1 cellular context compared by ENCODE assay signal in the genomic region with DNA sequence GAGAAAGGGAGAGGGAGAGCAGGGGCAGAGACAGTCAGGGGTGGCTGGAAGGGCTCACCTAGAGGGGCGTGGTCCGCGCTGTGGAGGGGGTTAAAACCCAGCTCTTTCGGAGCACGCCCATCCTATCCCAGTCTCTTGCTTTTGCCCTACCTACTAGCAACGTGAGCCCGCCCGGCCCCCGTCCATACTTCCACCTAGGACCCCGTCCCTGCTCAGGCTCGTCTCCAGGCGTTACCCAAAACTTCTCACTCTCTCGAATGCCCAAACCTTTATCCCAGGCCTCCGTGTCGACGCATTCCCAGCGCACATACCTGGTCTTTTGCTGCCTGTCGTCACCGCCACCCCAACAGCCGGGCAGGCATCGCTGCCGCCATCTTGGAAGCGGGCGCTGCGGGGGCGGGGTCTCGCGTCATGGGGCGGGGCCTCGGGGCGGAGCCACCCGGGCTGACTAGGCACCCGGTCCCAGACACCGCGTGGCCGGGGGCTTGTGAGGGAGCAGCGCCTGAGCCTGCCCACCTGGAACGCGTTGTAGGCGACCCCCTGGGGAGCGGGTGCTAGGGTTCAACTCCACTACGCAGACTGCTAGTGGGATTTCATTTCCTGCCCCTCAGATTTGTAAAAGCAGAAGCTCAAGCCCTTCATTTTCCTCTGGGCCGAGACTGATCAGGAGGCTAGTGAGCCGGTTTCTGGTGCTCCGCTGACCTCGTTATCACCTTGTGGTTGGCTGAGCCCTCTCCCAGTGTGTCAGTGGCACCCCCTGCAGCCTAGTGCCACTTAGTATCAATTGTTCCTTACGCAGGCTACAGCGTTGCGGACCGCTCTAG.
TF ChIP-seq lines count a peak whose summit lies in the region.

A gene (minus strand): TSS at position 396 of the 824 bp plus-strand sequence. CDS start 1,447 bp downstream, outside the sequence.

TF ChIP-seq in K562, 482 proteins besides CTCF, POLR2A, EP300 and RAD21 (continued from another document and continues in another):
- TF ChIP-seq, protein P1, sequence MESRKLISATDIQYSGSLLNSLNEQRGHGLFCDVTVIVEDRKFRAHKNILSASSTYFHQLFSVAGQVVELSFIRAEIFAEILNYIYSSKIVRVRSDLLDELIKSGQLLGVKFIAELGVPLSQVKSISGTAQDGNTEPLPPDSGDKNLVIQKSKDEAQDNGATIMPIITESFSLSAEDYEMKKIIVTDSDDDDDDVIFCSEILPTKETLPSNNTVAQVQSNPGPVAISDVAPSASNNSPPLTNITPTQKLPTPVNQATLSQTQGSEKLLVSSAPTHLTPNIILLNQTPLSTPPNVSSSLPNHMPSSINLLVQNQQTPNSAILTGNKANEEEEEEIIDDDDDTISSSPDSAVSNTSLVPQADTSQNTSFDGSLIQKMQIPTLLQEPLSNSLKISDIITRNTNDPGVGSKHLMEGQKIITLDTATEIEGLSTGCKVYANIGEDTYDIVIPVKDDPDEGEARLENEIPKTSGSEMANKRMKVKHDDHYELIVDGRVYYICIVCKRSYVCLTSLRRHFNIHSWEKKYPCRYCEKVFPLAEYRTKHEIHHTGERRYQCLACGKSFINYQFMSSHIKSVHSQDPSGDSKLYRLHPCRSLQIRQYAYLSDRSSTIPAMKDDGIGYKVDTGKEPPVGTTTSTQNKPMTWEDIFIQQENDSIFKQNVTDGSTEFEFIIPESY (CRISPR knock-in tag; IDR thresholded peaks at IDR 0.05), result peak; percentile 50; the same call in 1 of the 2 replicates
- TF ChIP-seq, protein P2, sequence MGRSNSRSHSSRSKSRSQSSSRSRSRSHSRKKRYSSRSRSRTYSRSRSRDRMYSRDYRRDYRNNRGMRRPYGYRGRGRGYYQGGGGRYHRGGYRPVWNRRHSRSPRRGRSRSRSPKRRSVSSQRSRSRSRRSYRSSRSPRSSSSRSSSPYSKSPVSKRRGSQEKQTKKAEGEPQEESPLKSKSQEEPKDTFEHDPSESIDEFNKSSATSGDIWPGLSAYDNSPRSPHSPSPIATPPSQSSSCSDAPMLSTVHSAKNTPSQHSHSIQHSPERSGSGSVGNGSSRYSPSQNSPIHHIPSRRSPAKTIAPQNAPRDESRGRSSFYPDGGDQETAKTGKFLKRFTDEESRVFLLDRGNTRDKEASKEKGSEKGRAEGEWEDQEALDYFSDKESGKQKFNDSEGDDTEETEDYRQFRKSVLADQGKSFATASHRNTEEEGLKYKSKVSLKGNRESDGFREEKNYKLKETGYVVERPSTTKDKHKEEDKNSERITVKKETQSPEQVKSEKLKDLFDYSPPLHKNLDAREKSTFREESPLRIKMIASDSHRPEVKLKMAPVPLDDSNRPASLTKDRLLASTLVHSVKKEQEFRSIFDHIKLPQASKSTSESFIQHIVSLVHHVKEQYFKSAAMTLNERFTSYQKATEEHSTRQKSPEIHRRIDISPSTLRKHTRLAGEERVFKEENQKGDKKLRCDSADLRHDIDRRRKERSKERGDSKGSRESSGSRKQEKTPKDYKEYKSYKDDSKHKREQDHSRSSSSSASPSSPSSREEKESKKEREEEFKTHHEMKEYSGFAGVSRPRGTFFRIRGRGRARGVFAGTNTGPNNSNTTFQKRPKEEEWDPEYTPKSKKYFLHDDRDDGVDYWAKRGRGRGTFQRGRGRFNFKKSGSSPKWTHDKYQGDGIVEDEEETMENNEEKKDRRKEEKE (IDR thresholded peaks at IDR 0.05; ENCODE audit: borderline replicate concordance in 1 of 2, control insufficient read depth in 1 of 2, low read depth in 2 of 2, low read length in 1 of 2), result no peak
- no peak for TF ChIP-seq ZNF444 (CRISPR knock-in tag; IDR thresholded peaks at IDR 0.05)
- TF ChIP-seq, protein P3, sequence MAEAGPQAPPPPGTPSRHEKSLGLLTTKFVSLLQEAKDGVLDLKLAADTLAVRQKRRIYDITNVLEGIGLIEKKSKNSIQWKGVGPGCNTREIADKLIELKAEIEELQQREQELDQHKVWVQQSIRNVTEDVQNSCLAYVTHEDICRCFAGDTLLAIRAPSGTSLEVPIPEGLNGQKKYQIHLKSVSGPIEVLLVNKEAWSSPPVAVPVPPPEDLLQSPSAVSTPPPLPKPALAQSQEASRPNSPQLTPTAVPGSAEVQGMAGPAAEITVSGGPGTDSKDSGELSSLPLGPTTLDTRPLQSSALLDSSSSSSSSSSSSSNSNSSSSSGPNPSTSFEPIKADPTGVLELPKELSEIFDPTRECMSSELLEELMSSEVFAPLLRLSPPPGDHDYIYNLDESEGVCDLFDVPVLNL (CRISPR knock-in tag; IDR thresholded peaks at IDR 0.05; ENCODE audit: low read depth), result no peak
- no peak for TF ChIP-seq TRIM28 (IDR thresholded peaks at IDR 0.05)
- TF ChIP-seq HMG20B (CRISPR knock-in tag; IDR thresholded peaks at IDR 0.05), result no peak
- TF ChIP-seq HIVEP1 (CRISPR knock-in tag; IDR thresholded peaks at IDR 0.05), result 0 out of 2 replicates have a peak, but pooled peaks have one; percentile 10
- TF ChIP-seq ZSCAN29 (IDR thresholded peaks at IDR 0.05), result 0 out of 2 replicates have a peak, but pooled peaks have one; percentile 57
- no peak for TF ChIP-seq ZNF445 (CRISPR knock-in tag; IDR thresholded peaks at IDR 0.05; ENCODE audit: low read depth)
- TF ChIP-seq, protein P4, sequence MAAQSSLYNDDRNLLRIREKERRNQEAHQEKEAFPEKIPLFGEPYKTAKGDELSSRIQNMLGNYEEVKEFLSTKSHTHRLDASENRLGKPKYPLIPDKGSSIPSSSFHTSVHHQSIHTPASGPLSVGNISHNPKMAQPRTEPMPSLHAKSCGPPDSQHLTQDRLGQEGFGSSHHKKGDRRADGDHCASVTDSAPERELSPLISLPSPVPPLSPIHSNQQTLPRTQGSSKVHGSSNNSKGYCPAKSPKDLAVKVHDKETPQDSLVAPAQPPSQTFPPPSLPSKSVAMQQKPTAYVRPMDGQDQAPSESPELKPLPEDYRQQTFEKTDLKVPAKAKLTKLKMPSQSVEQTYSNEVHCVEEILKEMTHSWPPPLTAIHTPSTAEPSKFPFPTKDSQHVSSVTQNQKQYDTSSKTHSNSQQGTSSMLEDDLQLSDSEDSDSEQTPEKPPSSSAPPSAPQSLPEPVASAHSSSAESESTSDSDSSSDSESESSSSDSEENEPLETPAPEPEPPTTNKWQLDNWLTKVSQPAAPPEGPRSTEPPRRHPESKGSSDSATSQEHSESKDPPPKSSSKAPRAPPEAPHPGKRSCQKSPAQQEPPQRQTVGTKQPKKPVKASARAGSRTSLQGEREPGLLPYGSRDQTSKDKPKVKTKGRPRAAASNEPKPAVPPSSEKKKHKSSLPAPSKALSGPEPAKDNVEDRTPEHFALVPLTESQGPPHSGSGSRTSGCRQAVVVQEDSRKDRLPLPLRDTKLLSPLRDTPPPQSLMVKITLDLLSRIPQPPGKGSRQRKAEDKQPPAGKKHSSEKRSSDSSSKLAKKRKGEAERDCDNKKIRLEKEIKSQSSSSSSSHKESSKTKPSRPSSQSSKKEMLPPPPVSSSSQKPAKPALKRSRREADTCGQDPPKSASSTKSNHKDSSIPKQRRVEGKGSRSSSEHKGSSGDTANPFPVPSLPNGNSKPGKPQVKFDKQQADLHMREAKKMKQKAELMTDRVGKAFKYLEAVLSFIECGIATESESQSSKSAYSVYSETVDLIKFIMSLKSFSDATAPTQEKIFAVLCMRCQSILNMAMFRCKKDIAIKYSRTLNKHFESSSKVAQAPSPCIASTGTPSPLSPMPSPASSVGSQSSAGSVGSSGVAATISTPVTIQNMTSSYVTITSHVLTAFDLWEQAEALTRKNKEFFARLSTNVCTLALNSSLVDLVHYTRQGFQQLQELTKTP (IDR thresholded peaks at IDR 0.05; ENCODE audit: low read depth in 1 of 2, partially characterized antibody in 2 of 2), result no peak
- TF ChIP-seq RNF2 (IDR thresholded peaks at IDR 0.05), result peak; percentile 83; the same call in 1 of the 2 replicates
- TF ChIP-seq, protein P5, sequence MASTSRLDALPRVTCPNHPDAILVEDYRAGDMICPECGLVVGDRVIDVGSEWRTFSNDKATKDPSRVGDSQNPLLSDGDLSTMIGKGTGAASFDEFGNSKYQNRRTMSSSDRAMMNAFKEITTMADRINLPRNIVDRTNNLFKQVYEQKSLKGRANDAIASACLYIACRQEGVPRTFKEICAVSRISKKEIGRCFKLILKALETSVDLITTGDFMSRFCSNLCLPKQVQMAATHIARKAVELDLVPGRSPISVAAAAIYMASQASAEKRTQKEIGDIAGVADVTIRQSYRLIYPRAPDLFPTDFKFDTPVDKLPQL (IDR thresholded peaks at IDR 0.05; ENCODE audit: extremely low read depth, insufficient read length), result no peak
- TF ChIP-seq CHD1 (IDR thresholded peaks at IDR 0.05; ENCODE audit: low read length), result no peak
- TF ChIP-seq ZNF75A (CRISPR knock-in tag; IDR thresholded peaks at IDR 0.05), result no peak
- TF ChIP-seq, protein P6, sequence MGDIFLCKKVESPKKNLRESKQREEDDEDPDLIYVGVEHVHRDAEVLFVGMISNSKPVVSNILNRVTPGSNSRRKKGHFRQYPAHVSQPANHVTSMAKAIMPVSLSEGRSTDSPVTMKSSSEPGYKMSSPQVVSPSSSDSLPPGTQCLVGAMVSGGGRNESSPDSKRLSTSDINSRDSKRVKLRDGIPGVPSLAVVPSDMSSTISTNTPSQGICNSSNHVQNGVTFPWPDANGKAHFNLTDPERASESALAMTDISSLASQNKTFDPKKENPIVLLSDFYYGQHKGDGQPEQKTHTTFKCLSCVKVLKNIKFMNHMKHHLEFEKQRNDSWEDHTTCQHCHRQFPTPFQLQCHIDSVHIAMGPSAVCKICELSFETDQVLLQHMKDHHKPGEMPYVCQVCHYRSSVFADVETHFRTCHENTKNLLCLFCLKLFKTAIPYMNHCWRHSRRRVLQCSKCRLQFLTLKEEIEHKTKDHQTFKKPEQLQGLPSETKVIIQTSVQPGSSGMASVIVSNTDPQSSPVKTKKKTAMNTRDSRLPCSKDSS (IDR thresholded peaks at IDR 0.05; ENCODE audit: low read depth, partially characterized antibody), result no peak
- no peak for TF ChIP-seq ZZZ3 (IDR thresholded peaks at IDR 0.05)
- TF ChIP-seq MCM3 (IDR thresholded peaks at IDR 0.05), result no peak
- no peak for TF ChIP-seq ZNF785 (CRISPR knock-in tag; IDR thresholded peaks at IDR 0.05)
- 0 out of 2 replicates have a peak, but pooled peaks have one; percentile 6 for TF ChIP-seq MECOM (CRISPR knock-in tag; IDR thresholded peaks at IDR 0.05)
- no peak for TF ChIP-seq ZNF79 (CRISPR knock-in tag; IDR thresholded peaks at IDR 0.05; ENCODE audit: low read depth)
- TF ChIP-seq PYGO2 (tag; IDR thresholded peaks at IDR 0.05), result no peak
- TF ChIP-seq RBM22 (IDR thresholded peaks at IDR 0.05; ENCODE audit: low read depth, low read length, poor library complexity, severe bottlenecking), result no peak
- 0 out of 2 replicates have a peak, but pooled peaks have one; percentile 32 for TF ChIP-seq ZNF584 (CRISPR knock-in tag; IDR thresholded peaks at IDR 0.05; ENCODE audit: low read depth)
- TF ChIP-seq, protein P7, sequence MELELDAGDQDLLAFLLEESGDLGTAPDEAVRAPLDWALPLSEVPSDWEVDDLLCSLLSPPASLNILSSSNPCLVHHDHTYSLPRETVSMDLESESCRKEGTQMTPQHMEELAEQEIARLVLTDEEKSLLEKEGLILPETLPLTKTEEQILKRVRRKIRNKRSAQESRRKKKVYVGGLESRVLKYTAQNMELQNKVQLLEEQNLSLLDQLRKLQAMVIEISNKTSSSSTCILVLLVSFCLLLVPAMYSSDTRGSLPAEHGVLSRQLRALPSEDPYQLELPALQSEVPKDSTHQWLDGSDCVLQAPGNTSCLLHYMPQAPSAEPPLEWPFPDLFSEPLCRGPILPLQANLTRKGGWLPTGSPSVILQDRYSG (tag; conservative IDR thresholded peaks at IDR 0.05; ENCODE audit: low read depth), result 0 out of 2 replicates have a peak, but pooled peaks have one; percentile 57
- TF ChIP-seq TAF15 (IDR thresholded peaks at IDR 0.05; ENCODE audit: low read depth, low read length), result no peak
- no peak for TF ChIP-seq DACH1 (IDR thresholded peaks at IDR 0.05; ENCODE audit: partially characterized antibody)
- no peak for TF ChIP-seq BMI1 (IDR thresholded peaks at IDR 0.05; ENCODE audit: low read length)
- TF ChIP-seq KAT7 (CRISPR knock-in tag; IDR thresholded peaks at IDR 0.05; ENCODE audit: borderline replicate concordance), result 0 out of 2 replicates have a peak, but pooled peaks have one; percentile 32
- peak; percentile 41; the same call in 1 of the 2 replicates for TF ChIP-seq MBD2 (IDR thresholded peaks at IDR 0.05; ENCODE audit: borderline replicate concordance, low read depth)
- TF ChIP-seq ZNF23 (CRISPR knock-in tag; IDR thresholded peaks at IDR 0.05), result no peak
- TF ChIP-seq TFAM (CRISPR knock-in tag; conservative IDR thresholded peaks at IDR 0.05), result no peak
- TF ChIP-seq ZNF586 (CRISPR knock-in tag; conservative IDR thresholded peaks at IDR 0.05), result no peak
- TF ChIP-seq SMAD3 (CRISPR knock-in tag; conservative IDR thresholded peaks at IDR 0.05), result no peak
- TF ChIP-seq OTX1 (CRISPR knock-in tag; IDR thresholded peaks at IDR 0.05), result peak; percentile 61; the same call in 1 of the 2 replicates
- TF ChIP-seq, protein P8, sequence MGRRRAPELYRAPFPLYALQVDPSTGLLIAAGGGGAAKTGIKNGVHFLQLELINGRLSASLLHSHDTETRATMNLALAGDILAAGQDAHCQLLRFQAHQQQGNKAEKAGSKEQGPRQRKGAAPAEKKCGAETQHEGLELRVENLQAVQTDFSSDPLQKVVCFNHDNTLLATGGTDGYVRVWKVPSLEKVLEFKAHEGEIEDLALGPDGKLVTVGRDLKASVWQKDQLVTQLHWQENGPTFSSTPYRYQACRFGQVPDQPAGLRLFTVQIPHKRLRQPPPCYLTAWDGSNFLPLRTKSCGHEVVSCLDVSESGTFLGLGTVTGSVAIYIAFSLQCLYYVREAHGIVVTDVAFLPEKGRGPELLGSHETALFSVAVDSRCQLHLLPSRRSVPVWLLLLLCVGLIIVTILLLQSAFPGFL (CRISPR knock-in tag; IDR thresholded peaks at IDR 0.05), result 0 out of 2 replicates have a peak, but pooled peaks have one; percentile 15
- peak; percentile 3 to 80; a peak in 2 of 4 replicates for TF ChIP-seq SIN3A (IDR thresholded peaks at IDR 0.05; ENCODE audit: borderline replicate concordance in 2 of 2, control insufficient read depth in 1 of 2, low read depth in 2 of 2, low read length in 2 of 2)
- TF ChIP-seq, protein P9, sequence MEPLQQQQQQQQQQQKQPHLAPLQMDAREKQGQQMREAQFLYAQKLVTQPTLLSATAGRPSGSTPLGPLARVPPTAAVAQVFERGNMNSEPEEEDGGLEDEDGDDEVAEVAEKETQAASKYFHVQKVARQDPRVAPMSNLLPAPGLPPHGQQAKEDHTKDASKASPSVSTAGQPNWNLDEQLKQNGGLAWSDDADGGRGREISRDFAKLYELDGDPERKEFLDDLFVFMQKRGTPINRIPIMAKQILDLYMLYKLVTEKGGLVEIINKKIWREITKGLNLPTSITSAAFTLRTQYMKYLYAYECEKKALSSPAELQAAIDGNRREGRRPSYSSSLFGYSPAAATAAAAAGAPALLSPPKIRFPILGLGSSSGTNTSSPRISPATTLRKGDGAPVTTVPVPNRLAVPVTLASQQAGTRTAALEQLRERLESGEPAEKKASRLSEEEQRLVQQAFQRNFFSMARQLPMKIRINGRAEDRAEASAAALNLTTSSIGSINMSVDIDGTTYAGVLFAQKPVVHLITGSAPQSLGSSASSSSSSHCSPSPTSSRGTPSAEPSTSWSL (CRISPR knock-in tag; IDR thresholded peaks at IDR 0.05; ENCODE audit: borderline replicate concordance), result no peak
- TF ChIP-seq HOXB6 (CRISPR knock-in tag; IDR thresholded peaks at IDR 0.05; ENCODE audit: borderline replicate concordance), result peak; percentile 61; the same call in 1 of the 2 replicates
- TF ChIP-seq ZNF696 (CRISPR knock-in tag; conservative IDR thresholded peaks at IDR 0.05), result no peak
- TF ChIP-seq HMGN3 (IDR thresholded peaks at IDR 0.05; ENCODE audit: borderline replicate concordance, extremely low read depth, insufficient read length, low read depth, low read length), result peak; percentile 72
- no peak for TF ChIP-seq FOXM1 (IDR thresholded peaks at IDR 0.05; ENCODE audit: low read depth)
- TF ChIP-seq FOXM1 (CRISPR knock-in tag; IDR thresholded peaks at IDR 0.05; ENCODE audit: low read depth), result no peak
